ENCODE assay signal across 9 cellular contexts in the genomic region with DNA sequence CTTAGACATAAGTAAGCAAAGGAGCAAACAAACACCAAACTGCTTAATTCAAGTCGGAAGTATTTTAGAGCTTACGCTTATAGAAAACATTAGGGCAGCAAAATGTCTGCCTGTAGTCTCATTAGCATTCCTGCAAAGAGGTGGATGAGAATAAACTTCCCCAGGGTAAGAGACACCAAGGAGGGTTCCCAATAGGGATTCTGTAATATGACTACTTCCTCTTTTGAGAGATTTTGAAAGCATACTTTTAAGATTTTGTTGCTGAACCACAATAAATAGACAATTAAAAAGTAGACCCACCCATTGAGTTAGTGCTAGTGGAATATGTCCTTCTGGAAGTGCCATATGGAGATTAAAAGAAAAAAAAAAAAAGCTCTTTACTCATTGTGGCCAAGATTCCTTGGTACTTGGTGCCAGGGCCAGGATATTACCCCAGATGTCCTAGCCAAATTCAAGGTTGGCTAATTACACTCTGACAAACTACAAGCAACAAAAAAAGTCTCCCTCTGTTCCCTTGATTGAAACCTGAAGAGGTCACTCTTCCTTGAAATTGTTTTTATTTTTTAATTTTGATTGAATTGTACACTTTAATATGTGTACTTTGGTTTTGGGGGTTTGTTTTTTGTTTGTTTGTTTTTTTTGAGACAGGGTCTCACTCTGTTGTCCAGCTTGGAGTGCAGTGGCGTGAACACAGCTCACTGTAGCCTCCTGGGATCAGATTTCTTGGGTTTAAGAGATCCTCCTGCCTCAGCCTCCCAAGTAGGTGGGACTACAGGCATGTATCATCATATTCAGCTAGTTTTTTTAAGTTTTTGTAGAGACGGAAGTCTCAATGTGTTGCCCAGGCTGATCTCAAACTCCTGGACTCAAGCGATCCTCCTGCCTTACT.
DNase-seq lines count a peak whose midpoint lies in the region; ATAC-seq and TF ChIP-seq lines count a peak whose summit lies in the region.
"Had no signal": no experiment of that assay in that cellular context is flagged by ENCODE, and none has a peak within 500 bp of the region (broad histone marks: within the 10 kb centered on the region; RNA-seq: fewer than 3 reads in every experiment).

No MANE protein-coding gene starts in this region.

- H3K27ac ChIP-seq in OCI-LY1 (ENCODE audit: low read depth, low read length, poor library complexity, severe bottlenecking) (peak overlapping the region; percentile 71), subcutaneous abdominal adipose tissue (ENCODE audit: low read depth, low read length) (peak overlapping the region; percentile 50)

- no peak for DNase-seq in activated T-cell treated with anti-CD3 and anti-CD28 coated beads, Interleukin-2, amount 50 U/mL, for 24 hours
- DNase-seq in activated T-cell treated with anti-CD3 and anti-CD28 coated beads for 4 hours (no peak), fibroblast of gingiva (ENCODE audit: low read depth) (peak; percentile 42), AG08396 (ENCODE audit: low spot score) (no peak), hypothalamus (lab: John Stamatoyannopoulos, UW) (no peak)
- DNase-seq: Calu3 had no signal

- H3K4me1 ChIP-seq in OCI-LY1 (ENCODE audit: insufficient read depth, low read length, severe bottlenecking): peaks cover 34% of the 10 kb centered on the region
- H3K4me1 ChIP-seq in subcutaneous abdominal adipose tissue (ENCODE audit: control insufficient read depth in 5 of 5, insufficient read depth in 5 of 5, low read length in 5 of 5): peaks cover 2 to 22% (median 20%) of the 10 kb centered on the region in 5 donors

- H4K20me1 ChIP-seq in OCI-LY1 (ENCODE audit: insufficient read depth, low read length): no peaks in the 10 kb centered on the region

- H3K27ac Mint-ChIP-seq in activated T-cell treated with anti-CD3 and anti-CD28 coated beads, Interleukin-2, amount 50 U/mL, for 24 hours: peak overlapping the region; percentile 98

- no peaks in the 10 kb centered on the region for H3F3A ChIP-seq in OCI-LY1 (ENCODE audit: insufficient read depth, low read length)

- H3K4me3 ChIP-seq in OCI-LY1 (ENCODE audit: low read depth, low read length, poor library complexity, severe bottlenecking): peak overlapping the region; percentile 9
- H3K4me3 ChIP-seq in subcutaneous abdominal adipose tissue (ENCODE audit: low read depth in 1 of 5, low read length in 5 of 5): no peak overlapping the region

- no peak overlapping the region for H2AFZ ChIP-seq in OCI-LY1 (ENCODE audit: low read length)

- H3K27me3 ChIP-seq in OCI-LY1 (ENCODE audit: insufficient read depth, low read length): no peaks in the 10 kb centered on the region
- H3K27me3 ChIP-seq in subcutaneous abdominal adipose tissue (ENCODE audit: control insufficient read depth in 5 of 5, insufficient read depth in 4 of 5, low read length in 5 of 5): no peaks in the 10 kb centered on the region

- peaks cover 9% of the 10 kb centered on the region; the same call in 1 of the 2 replicates for H3K36me3 ChIP-seq in OCI-LY1 (ENCODE audit: insufficient read depth, low read length)
- no peaks in the 10 kb centered on the region for H3K36me3 ChIP-seq in subcutaneous abdominal adipose tissue (ENCODE audit: control insufficient read depth in 5 of 5, insufficient read depth in 5 of 5, low read length in 5 of 5)

- no peaks in the 10 kb centered on the region for H3K9me2 ChIP-seq in OCI-LY1 (ENCODE audit: low read depth, low read length)

- H3K36me3 Mint-ChIP-seq in activated T-cell treated with anti-CD3 and anti-CD28 coated beads, Interleukin-2, amount 50 U/mL, for 24 hours (ENCODE audit: low read depth): peaks cover 37% of the 10 kb centered on the region

- no peaks in the 10 kb centered on the region for H3K27me3 Mint-ChIP-seq in activated T-cell treated with anti-CD3 and anti-CD28 coated beads, Interleukin-2, amount 50 U/mL, for 24 hours

- no peak for TF ChIP-seq CTCF in OCI-LY1 (IDR thresholded peaks at IDR 0.05; ENCODE audit: low read length)

- peaks cover 22% of the 10 kb centered on the region for H3K79me2 ChIP-seq in OCI-LY1 (ENCODE audit: insufficient read depth, low read length)

- peak overlapping the region; percentile 49 for H3K4me2 ChIP-seq in OCI-LY1 (ENCODE audit: low read length)

- H3K9ac ChIP-seq in OCI-LY1 (ENCODE audit: low read length): peak overlapping the region; percentile 22; the same call in 1 of the 2 replicates
- peak overlapping the region in 2 of 5 donors; percentile 19 to 51 for H3K9ac ChIP-seq in subcutaneous abdominal adipose tissue (ENCODE audit: low read length in 5 of 5)

- H3K4me1 Mint-ChIP-seq in activated T-cell treated with anti-CD3 and anti-CD28 coated beads, Interleukin-2, amount 50 U/mL, for 24 hours (ENCODE audit: low read depth): peaks cover 53% of the 10 kb centered on the region

- H3K4me3 Mint-ChIP-seq in activated T-cell treated with anti-CD3 and anti-CD28 coated beads, Interleukin-2, amount 50 U/mL, for 24 hours: peak overlapping the region; percentile 69

- no peaks in the 10 kb centered on the region for H3K9me3 ChIP-seq in OCI-LY1 (ENCODE audit: low read length)
- H3K9me3 ChIP-seq in subcutaneous abdominal adipose tissue (ENCODE audit: control insufficient read depth in 5 of 5, low read length in 5 of 5): no peaks in the 10 kb centered on the region

- H3K9me3 Mint-ChIP-seq in activated T-cell treated with anti-CD3 and anti-CD28 coated beads, Interleukin-2, amount 50 U/mL, for 24 hours: no peaks in the 10 kb centered on the region

- no peak for ATAC-seq in GM21723 (IDR thresholded peaks at IDR 0.05; ENCODE audit: unreplicated experiment)
